In the genomic region with DNA sequence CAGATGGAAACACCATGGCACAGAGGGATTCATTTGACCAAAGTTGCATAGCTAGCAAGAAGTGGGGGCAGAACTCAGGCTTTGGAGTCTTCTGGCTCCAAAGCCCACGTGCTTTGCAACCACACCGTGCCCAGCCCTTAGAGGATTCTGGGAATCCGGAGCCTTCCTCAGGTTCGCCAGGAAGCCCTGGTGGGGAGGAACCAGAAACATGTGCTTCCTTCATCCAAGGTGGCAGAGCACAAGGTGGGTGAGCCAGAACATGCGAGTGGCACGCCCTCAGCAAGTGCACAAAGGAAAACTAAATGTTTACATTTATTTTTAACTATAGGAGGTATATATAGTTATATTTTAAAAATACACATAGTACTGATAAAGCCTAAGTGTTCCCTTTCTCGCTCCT, we compare ENCODE assay signal across 6 cellular contexts.
"Had no signal": no experiment of that assay in that cellular context is flagged by ENCODE, and none has a peak within 500 bp of the region (broad histone marks: within the 10 kb centered on the region; RNA-seq: fewer than 3 reads in every experiment).

No MANE protein-coding gene starts in this region.

- H3K9me3 ChIP-seq: HAP-1 had no signal

- H3K9ac ChIP-seq: GM23248 had no signal

- H3K4me3 ChIP-seq: GM23248, HAP-1 had no signal

- ATAC-seq: HCT116 had no signal

- H3K36me3 ChIP-seq: HAP-1 had no signal

- DNase-seq: GM23248, GOT3, HFFc6, IMR-90 had no signal

- H3K4me1 ChIP-seq: HAP-1 had no signal

- H3K27ac ChIP-seq: GM23248 had no signal
